ENCODE assay signal across 1 cellular context in the genomic region with DNA sequence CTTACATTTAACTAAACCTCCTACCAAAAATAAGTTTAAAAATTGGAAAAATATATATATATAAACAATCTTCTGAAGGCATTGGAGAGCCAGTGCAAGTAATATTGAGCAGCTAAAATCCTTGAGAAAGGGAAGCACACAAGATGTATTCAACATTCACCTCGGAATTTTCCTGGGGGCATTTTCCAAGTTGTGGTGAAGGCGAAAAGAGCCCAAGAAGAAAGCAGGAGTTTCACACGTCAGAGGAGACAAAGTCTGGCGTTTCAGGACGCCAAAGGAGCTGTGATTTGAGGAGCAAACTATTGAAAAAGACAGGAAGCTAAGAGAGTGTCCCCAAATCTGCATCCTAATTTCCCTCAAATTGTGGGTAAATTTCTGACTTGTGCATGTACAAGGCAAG.
TF ChIP-seq lines count a peak whose summit lies in the region.

No MANE protein-coding gene starts in this region.

TF ChIP-seq in GM23338, 12 proteins besides CTCF, POLR2A, EP300 and RAD21 (continued from another document):
- TF ChIP-seq, protein P1, sequence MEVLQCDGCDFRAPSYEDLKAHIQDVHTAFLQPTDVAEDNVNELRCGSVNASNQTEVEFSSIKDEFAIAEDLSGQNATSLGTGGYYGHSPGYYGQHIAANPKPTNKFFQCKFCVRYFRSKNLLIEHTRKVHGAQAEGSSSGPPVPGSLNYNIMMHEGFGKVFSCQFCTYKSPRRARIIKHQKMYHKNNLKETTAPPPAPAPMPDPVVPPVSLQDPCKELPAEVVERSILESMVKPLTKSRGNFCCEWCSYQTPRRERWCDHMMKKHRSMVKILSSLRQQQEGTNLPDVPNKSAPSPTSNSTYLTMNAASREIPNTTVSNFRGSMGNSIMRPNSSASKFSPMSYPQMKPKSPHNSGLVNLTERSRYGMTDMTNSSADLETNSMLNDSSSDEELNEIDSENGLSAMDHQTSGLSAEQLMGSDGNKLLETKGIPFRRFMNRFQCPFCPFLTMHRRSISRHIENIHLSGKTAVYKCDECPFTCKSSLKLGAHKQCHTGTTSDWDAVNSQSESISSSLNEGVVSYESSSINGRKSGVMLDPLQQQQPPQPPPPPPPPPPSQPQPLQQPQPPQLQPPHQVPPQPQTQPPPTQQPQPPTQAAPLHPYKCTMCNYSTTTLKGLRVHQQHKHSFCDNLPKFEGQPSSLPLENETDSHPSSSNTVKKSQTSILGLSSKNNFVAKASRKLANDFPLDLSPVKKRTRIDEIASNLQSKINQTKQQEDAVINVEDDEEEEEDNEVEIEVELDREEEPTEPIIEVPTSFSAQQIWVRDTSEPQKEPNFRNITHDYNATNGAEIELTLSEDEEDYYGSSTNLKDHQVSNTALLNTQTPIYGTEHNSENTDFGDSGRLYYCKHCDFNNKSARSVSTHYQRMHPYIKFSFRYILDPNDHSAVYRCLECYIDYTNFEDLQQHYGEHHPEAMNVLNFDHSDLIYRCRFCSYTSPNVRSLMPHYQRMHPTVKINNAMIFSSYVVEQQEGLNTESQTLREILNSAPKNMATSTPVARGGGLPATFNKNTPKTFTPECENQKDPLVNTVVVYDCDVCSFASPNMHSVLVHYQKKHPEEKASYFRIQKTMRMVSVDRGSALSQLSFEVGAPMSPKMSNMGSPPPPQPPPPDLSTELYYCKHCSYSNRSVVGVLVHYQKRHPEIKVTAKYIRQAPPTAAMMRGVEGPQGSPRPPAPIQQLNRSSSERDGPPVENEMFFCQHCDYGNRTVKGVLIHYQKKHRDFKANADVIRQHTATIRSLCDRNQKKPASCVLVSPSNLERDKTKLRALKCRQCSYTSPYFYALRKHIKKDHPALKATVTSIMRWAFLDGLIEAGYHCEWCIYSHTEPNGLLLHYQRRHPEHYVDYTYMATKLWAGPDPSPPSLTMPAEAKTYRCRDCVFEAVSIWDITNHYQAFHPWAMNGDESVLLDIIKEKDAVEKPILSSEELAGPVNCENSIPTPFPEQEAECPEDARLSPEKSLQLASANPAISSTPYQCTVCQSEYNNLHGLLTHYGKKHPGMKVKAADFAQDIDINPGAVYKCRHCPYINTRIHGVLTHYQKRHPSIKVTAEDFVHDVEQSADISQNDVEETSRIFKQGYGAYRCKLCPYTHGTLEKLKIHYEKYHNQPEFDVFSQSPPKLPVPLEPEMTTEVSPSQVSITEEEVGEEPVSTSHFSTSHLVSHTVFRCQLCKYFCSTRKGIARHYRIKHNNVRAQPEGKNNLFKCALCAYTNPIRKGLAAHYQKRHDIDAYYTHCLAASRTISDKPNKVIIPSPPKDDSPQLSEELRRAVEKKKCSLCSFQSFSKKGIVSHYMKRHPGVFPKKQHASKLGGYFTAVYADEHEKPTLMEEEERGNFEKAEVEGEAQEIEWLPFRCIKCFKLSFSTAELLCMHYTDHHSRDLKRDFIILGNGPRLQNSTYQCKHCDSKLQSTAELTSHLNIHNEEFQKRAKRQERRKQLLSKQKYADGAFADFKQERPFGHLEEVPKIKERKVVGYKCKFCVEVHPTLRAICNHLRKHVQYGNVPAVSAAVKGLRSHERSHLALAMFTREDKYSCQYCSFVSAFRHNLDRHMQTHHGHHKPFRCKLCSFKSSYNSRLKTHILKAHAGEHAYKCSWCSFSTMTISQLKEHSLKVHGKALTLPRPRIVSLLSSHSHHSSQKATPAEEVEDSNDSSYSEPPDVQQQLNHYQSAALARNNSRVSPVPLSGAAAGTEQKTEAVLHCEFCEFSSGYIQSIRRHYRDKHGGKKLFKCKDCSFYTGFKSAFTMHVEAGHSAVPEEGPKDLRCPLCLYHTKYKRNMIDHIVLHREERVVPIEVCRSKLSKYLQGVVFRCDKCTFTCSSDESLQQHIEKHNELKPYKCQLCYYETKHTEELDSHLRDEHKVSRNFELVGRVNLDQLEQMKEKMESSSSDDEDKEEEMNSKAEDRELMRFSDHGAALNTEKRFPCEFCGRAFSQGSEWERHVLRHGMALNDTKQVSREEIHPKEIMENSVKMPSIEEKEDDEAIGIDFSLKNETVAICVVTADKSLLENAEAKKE (CRISPR knock-in tag; IDR thresholded peaks at IDR 0.05): no peak
- TF ChIP-seq EZH2 (IDR thresholded peaks at IDR 0.05; ENCODE audit: low read depth, unreplicated experiment): no peak
